In genomic region chr7:47221826-47222225, GRCh38 we compare ENCODE assay signal across 32 cellular contexts.
"Had no signal": no experiment of that assay in that cellular context is flagged by ENCODE, and none has a peak within 500 bp of the region (broad histone marks: within the 10 kb centered on the region; RNA-seq: fewer than 3 reads in every experiment).

No MANE protein-coding gene starts in this region.

- H3K4me3 ChIP-seq: ascending aorta, breast epithelium, cardiac muscle cell, colonic mucosa, esophagus squamous epithelium, gastroesophageal sphincter, heart right ventricle, hepatocyte had no signal

- H3K27me3 Mint-ChIP-seq: activated CD4-positive, alpha-beta T cell treated with anti-CD3 and anti-CD28 coated beads, Interleukin-2, amount 10 ng/mL, durations not matched to agents 24 days and 14 days; activated CD8-positive, alpha-beta memory T cell treated with anti-CD3 and anti-CD28 coated beads, Interleukin-2, amount 10 ng/mL, durations not matched to agents 7 days and 5 days; activated naive CD4-positive, alpha-beta T cell treated with anti-CD3 and anti-CD28 coated beads, Interleukin-2, amount 10 ng/mL, durations not matched to agents 7 days and 5 days; brain had no signal

- H3K79me2 ChIP-seq: hepatocyte had no signal

- DNase-seq: activated CD4-positive, alpha-beta memory T cell treated with anti-CD3 and anti-CD28 coated beads for 36 hours; activated CD4-positive, alpha-beta T cell treated with anti-CD3 and anti-CD28 coated beads for 36 hours; activated CD4-positive, alpha-beta T cell treated with anti-CD3 and anti-CD28 coated beads, Interleukin-2, amount 10 ng/mL, durations not matched to agents 24 days and 14 days; activated CD4-positive, CD25-positive, alpha-beta regulatory T cell; activated CD4-positive, CD25-positive, alpha-beta regulatory T cell treated with anti-CD3 and anti-CD28 coated beads, Interleukin-2, amount 50 U/mL, for 72 hours; activated CD8-positive, alpha-beta memory T cell treated with anti-CD3 and anti-CD28 coated beads, Interleukin-2, amount 10 ng/mL, durations not matched to agents 7 days and 5 days; activated CD8-positive, alpha-beta memory T cell treated with anti-CD3 and anti-CD28 coated beads, Interleukin-2, amount 50 U/mL, for 4 hours; activated CD8-positive, alpha-beta T cell treated with anti-CD3 and anti-CD28 coated beads, Interleukin-2, amount 10 ng/mL, durations not matched to agents 7 days and 5 days; activated gamma-delta T cell; activated naive CD4-positive, alpha-beta T cell; activated naive CD4-positive, alpha-beta T cell treated with anti-CD3 and anti-CD28 coated beads, Interleukin-2, amount 10 ng/mL, durations not matched to agents 7 days and 5 days; activated naive CD8-positive, alpha-beta T cell treated with anti-CD3 and anti-CD28 coated beads, Interleukin-2, amount 10 ng/mL, durations not matched to agents 7 days and 5 days; activated T-cell treated with anti-CD3 and anti-CD28 coated beads, Interleukin-2, amount 50 U/mL, for 1 hour; activated T-cell treated with anti-CD3 and anti-CD28 coated beads, Interleukin-2, amount 50 U/mL, for 48 hours; central memory CD4-positive, alpha-beta T cell; cerebellar nuclear complex; colonic mucosa; effector CD8-positive, alpha-beta T cell; esophagus squamous epithelium; foreskin melanocyte; heart right ventricle; T1000 had no signal

- H3K36me3 ChIP-seq: ascending aorta, breast epithelium, cardiac muscle cell, colonic mucosa, esophagus squamous epithelium, gastroesophageal sphincter, heart right ventricle had no signal

- ATAC-seq: activated CD4-positive, alpha-beta T cell treated with anti-CD3 and anti-CD28 coated beads for 36 hours; activated CD8-positive, alpha-beta memory T cell treated with anti-CD3 and anti-CD28 coated beads, Interleukin-2, amount 10 ng/mL, durations not matched to agents 7 days and 5 days; activated CD8-positive, alpha-beta T cell treated with anti-CD3 and anti-CD28 coated beads, Interleukin-2, amount 10 ng/mL, durations not matched to agents 7 days and 5 days; activated naive CD4-positive, alpha-beta T cell treated with anti-CD3 and anti-CD28 coated beads, Interleukin-2, amount 50 U/mL, for 72 hours; gastroesophageal sphincter; heart right ventricle had no signal

- H2AFZ ChIP-seq: hepatocyte had no signal

- H3K27ac Mint-ChIP-seq: activated CD4-positive, alpha-beta memory T cell treated with anti-CD3 and anti-CD28 coated beads for 36 hours; activated CD4-positive, alpha-beta T cell treated with anti-CD3 and anti-CD28 coated beads for 36 hours; activated CD4-positive, alpha-beta T cell treated with anti-CD3 and anti-CD28 coated beads, Interleukin-2, amount 10 ng/mL, durations not matched to agents 24 days and 14 days; activated CD8-positive, alpha-beta memory T cell treated with anti-CD3 and anti-CD28 coated beads, Interleukin-2, amount 10 ng/mL, durations not matched to agents 7 days and 5 days; activated CD8-positive, alpha-beta T cell treated with anti-CD3 and anti-CD28 coated beads, Interleukin-2, amount 10 ng/mL, durations not matched to agents 7 days and 5 days; activated naive CD4-positive, alpha-beta T cell treated with anti-CD3 and anti-CD28 coated beads, Interleukin-2, amount 10 ng/mL, durations not matched to agents 7 days and 5 days; activated naive CD4-positive, alpha-beta T cell treated with anti-CD3 and anti-CD28 coated beads, Interleukin-2, amount 50 U/mL, for 72 hours; activated naive CD8-positive, alpha-beta T cell treated with anti-CD3 and anti-CD28 coated beads, Interleukin-2, amount 10 ng/mL, durations not matched to agents 7 days and 5 days; brain; T-helper 1 cell treated with Interleukin-12 subunit alpha and Interleukin-12 subunit beta and Interleukin-4 antibody, amounts not matched to agents 30 μg/mL and 1 μg/mL, for 36 hours; T-helper 2 cell treated with Interferon-gamma antibody and Interleukin-4, amounts not matched to agents 5 μg/mL and 100 μg/mL, for 36 hours had no signal

- H3K4me1 ChIP-seq: ascending aorta, breast epithelium, colonic mucosa, esophagus squamous epithelium, gastroesophageal sphincter had no signal

- H3K9me3 Mint-ChIP-seq: activated CD4-positive, alpha-beta T cell treated with anti-CD3 and anti-CD28 coated beads, Interleukin-2, amount 10 ng/mL, durations not matched to agents 24 days and 14 days; activated naive CD4-positive, alpha-beta T cell treated with anti-CD3 and anti-CD28 coated beads, Interleukin-2, amount 10 ng/mL, durations not matched to agents 7 days and 5 days; activated naive CD4-positive, alpha-beta T cell treated with anti-CD3 and anti-CD28 coated beads, Interleukin-2, amount 50 U/mL, for 72 hours; activated naive CD8-positive, alpha-beta T cell treated with anti-CD3 and anti-CD28 coated beads, Interleukin-2, amount 10 ng/mL, durations not matched to agents 7 days and 5 days; T-helper 1 cell treated with Interleukin-12 subunit alpha and Interleukin-12 subunit beta and Interleukin-4 antibody, amounts not matched to agents 30 μg/mL and 1 μg/mL, for 36 hours; T-helper 2 cell treated with Interferon-gamma antibody and Interleukin-4, amounts not matched to agents 5 μg/mL and 100 μg/mL, for 36 hours had no signal

- H3K36me3 Mint-ChIP-seq: activated CD4-positive, alpha-beta memory T cell treated with anti-CD3 and anti-CD28 coated beads for 36 hours; activated CD8-positive, alpha-beta memory T cell treated with anti-CD3 and anti-CD28 coated beads, Interleukin-2, amount 10 ng/mL, durations not matched to agents 7 days and 5 days; activated naive CD4-positive, alpha-beta T cell treated with anti-CD3 and anti-CD28 coated beads, Interleukin-2, amount 10 ng/mL, durations not matched to agents 7 days and 5 days; activated naive CD4-positive, alpha-beta T cell treated with anti-CD3 and anti-CD28 coated beads, Interleukin-2, amount 50 U/mL, for 72 hours; activated naive CD8-positive, alpha-beta T cell treated with anti-CD3 and anti-CD28 coated beads, Interleukin-2, amount 10 ng/mL, durations not matched to agents 7 days and 5 days; brain had no signal

- H3K9me3 ChIP-seq: ascending aorta, breast epithelium, colonic mucosa, esophagus squamous epithelium, gastroesophageal sphincter, heart right ventricle had no signal

- H3K4me2 ChIP-seq: hepatocyte had no signal

- H3K4me1 Mint-ChIP-seq: activated CD4-positive, alpha-beta T cell treated with anti-CD3 and anti-CD28 coated beads for 36 hours; brain had no signal

- H3K27me3 ChIP-seq: ascending aorta, cardiac muscle cell, colonic mucosa, gastroesophageal sphincter, heart right ventricle, hepatocyte had no signal

- H3K27ac ChIP-seq: ascending aorta, breast epithelium, cardiac muscle cell, colonic mucosa, epithelial cell of prostate, esophagus squamous epithelium, gastroesophageal sphincter, heart right ventricle, hepatocyte had no signal

- H3K4me3 Mint-ChIP-seq: activated CD4-positive, alpha-beta memory T cell treated with anti-CD3 and anti-CD28 coated beads for 36 hours; activated CD4-positive, alpha-beta T cell treated with anti-CD3 and anti-CD28 coated beads for 36 hours; activated CD4-positive, alpha-beta T cell treated with anti-CD3 and anti-CD28 coated beads, Interleukin-2, amount 10 ng/mL, durations not matched to agents 24 days and 14 days; activated CD8-positive, alpha-beta memory T cell treated with anti-CD3 and anti-CD28 coated beads, Interleukin-2, amount 10 ng/mL, durations not matched to agents 7 days and 5 days; activated CD8-positive, alpha-beta T cell treated with anti-CD3 and anti-CD28 coated beads, Interleukin-2, amount 10 ng/mL, durations not matched to agents 7 days and 5 days; activated naive CD4-positive, alpha-beta T cell treated with anti-CD3 and anti-CD28 coated beads, Interleukin-2, amount 10 ng/mL, durations not matched to agents 7 days and 5 days; activated naive CD8-positive, alpha-beta T cell treated with anti-CD3 and anti-CD28 coated beads, Interleukin-2, amount 10 ng/mL, durations not matched to agents 7 days and 5 days; brain; T-helper 1 cell treated with Interleukin-12 subunit alpha and Interleukin-12 subunit beta and Interleukin-4 antibody, amounts not matched to agents 30 μg/mL and 1 μg/mL, for 36 hours; T-helper 2 cell treated with Interferon-gamma antibody and Interleukin-4, amounts not matched to agents 5 μg/mL and 100 μg/mL, for 36 hours had no signal
